ENCODE assay signal across 24 cellular contexts in the genomic region with DNA sequence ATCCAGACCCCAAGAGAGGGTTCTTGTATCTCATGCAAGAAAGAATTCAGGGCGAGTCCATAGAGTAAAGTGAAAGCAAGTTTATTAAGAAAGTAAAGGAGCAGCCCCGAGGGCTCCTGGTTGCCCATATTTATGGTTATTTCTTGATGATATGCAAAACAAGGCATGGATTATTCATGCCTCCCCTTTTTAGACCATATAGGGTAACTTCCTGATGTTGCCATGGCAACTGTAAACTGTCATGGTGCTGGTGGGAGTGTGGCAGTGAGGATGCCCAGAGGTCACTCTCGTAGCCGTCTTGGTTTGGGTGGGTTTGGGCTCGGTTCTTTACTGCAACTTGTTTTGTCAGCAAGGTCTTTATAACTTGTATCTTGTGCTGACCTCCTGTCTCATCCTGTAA.
"Had no signal": no experiment of that assay in that cellular context is flagged by ENCODE, and none has a peak within 500 bp of the region (broad histone marks: within the 10 kb centered on the region; RNA-seq: fewer than 3 reads in every experiment).

No MANE protein-coding gene starts in this region.

- H3K27me3 ChIP-seq: brain microvascular endothelial cell, dorsolateral prefrontal cortex had no signal

- FAIRE-seq: astrocyte, bronchial epithelial cell, frontal cortex had no signal

- DNase-seq: activated CD4-positive, alpha-beta memory T cell treated with anti-CD3 and anti-CD28 coated beads, Interleukin-2, amount 10 ng/mL, durations not matched to agents 7 days and 5 days; activated CD4-positive, alpha-beta T cell treated with anti-CD3 and anti-CD28 coated beads for 36 hours; activated CD4-positive, alpha-beta T cell treated with anti-CD3 and anti-CD28 coated beads, Interleukin-2, amount 10 ng/mL, durations not matched to agents 24 days and 14 days; activated CD4-positive, CD25-positive, alpha-beta regulatory T cell; activated CD4-positive, CD25-positive, alpha-beta regulatory T cell treated with anti-CD3 and anti-CD28 coated beads, Interleukin-2, amount 50 U/mL, for 72 hours; activated CD8-positive, alpha-beta memory T cell treated with anti-CD3 and anti-CD28 coated beads for 24 hours; activated effector memory CD4-positive, alpha-beta T cell treated with Interleukin-2 at 50 U/mL for 16 hours; activated gamma-delta T cell treated with Interleukin-2 at 50 U/mL for 16 hours; activated naive CD4-positive, alpha-beta T cell treated with anti-CD3 and anti-CD28 coated beads, Interleukin-2, amount 50 U/mL, for 16 hours; activated naive CD4-positive, alpha-beta T cell treated with Interleukin-2 at 50 U/mL for 16 hours; activated T-cell treated with anti-CD3 and anti-CD28 coated beads, Interleukin-2, amount 50 U/mL, for 4 hours; amniotic stem cell; anterior cingulate cortex; brain microvascular endothelial cell; dorsolateral prefrontal cortex; effector memory CD4-positive, alpha-beta T cell; endodermal cell; foreskin fibroblast; head of caudate nucleus; T-helper 2 cell had no signal

- H3K36me3 ChIP-seq: brain microvascular endothelial cell had no signal

- H3K27ac ChIP-seq: brain microvascular endothelial cell, coronary artery, dorsolateral prefrontal cortex had no signal

- H3K4me3 ChIP-seq: coronary artery, dorsolateral prefrontal cortex had no signal
